Comparison of ENCODE assay signal across 7 cellular contexts in genomic region chr1:214141486-214141885, GRCh38.
"Had no signal": no experiment of that assay in that cellular context is flagged by ENCODE, and none has a peak within 500 bp of the region (broad histone marks: within the 10 kb centered on the region; RNA-seq: fewer than 3 reads in every experiment).

No MANE protein-coding gene starts in this region.

- H3K27ac Mint-ChIP-seq: GM23338, H9 had no signal

- H3K4me2 ChIP-seq: GM23338 had no signal

- H3K4me3 ChIP-seq: GM23338, K562 had no signal

- H2AFZ ChIP-seq: GM23338 had no signal

- H3K4me3 Mint-ChIP-seq: GM23338, H9 had no signal

- H3K9me3 Mint-ChIP-seq: GM23338, H9 had no signal

- DNase-seq: H9, HCEC 1CT, IMR-90, Kasumi-1, KG1 had no signal

- ATAC-seq: GM23338, K562 had no signal
